Comparison of ENCODE assay signal across 8 cellular contexts in the genomic region with DNA sequence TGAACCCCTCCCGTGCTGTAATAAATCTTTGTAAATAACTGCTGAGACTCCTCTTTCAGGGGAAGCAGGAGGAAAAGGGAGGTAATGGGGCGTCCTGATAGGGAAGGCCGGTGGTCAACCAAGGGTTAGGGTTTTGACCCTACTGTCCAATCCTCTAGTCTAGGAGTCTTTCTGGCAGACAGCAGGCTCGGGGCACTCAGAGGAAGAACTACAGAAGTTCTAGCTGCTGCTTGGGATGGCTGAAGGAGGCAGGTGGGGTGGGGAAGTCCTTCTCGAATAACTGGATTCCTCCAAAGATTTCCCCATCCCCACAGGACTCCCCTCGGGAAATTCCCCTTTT. TPM values are rescaled to one million over a fixed set of nuclear protein-coding genes. Genes with fewer than 3 reads are reported as not detected.
DNase-seq lines count a peak whose midpoint lies in the region; ATAC-seq and TF ChIP-seq lines count a peak whose summit lies in the region.

No MANE protein-coding gene starts in this region.

- TF ChIP-seq CTCF in Calu3 (IDR thresholded peaks at IDR 0.05; ENCODE audit: unreplicated experiment), result no peak
- TF ChIP-seq CTCF in kidney epithelial cell (IDR thresholded peaks at IDR 0.05; ENCODE audit: insufficient read depth, low read length, poor library complexity, severe bottlenecking), result no peak
- no peak for TF ChIP-seq CTCF in thyroid gland (IDR thresholded peaks at IDR 0.05)

- H3K27me3 Mint-ChIP-seq in Calu3 (ENCODE audit: unreplicated experiment), result peaks cover 10% of the 10 kb centered on the region
- H3K27me3 Mint-ChIP-seq in activated T-helper 2 cell treated with anti-CD3 and anti-CD28 coated beads, Interferon-gamma antibody, Interleukin-2, Interleukin-4, amounts not matched to agents 10 μg/mL and 5 μg/mL and 100 μg/mL, durations not matched to agents 14 hours and 24 hours and 36 hours (ENCODE audit: low read depth), result peaks cover 4% of the 10 kb centered on the region

- H3K4me3 Mint-ChIP-seq in Calu3 (ENCODE audit: low read depth, unreplicated experiment), result peak overlapping the region; percentile 71
- H3K4me3 Mint-ChIP-seq in activated T-helper 2 cell treated with anti-CD3 and anti-CD28 coated beads, Interferon-gamma antibody, Interleukin-2, Interleukin-4, amounts not matched to agents 10 μg/mL and 5 μg/mL and 100 μg/mL, durations not matched to agents 14 hours and 24 hours and 36 hours (ENCODE audit: low read depth), result peak overlapping the region; percentile 92

- no peaks in the 10 kb centered on the region for H3K9me3 Mint-ChIP-seq in Calu3 (ENCODE audit: low read depth, unreplicated experiment)
- no peaks in the 10 kb centered on the region for H3K9me3 Mint-ChIP-seq in activated T-helper 2 cell treated with anti-CD3 and anti-CD28 coated beads, Interferon-gamma antibody, Interleukin-2, Interleukin-4, amounts not matched to agents 10 μg/mL and 5 μg/mL and 100 μg/mL, durations not matched to agents 14 hours and 24 hours and 36 hours

- peak overlapping the region; percentile 28 for H3K27ac Mint-ChIP-seq in Calu3 (ENCODE audit: unreplicated experiment)
- H3K27ac Mint-ChIP-seq in activated T-helper 2 cell treated with anti-CD3 and anti-CD28 coated beads, Interferon-gamma antibody, Interleukin-2, Interleukin-4, amounts not matched to agents 10 μg/mL and 5 μg/mL and 100 μg/mL, durations not matched to agents 14 hours and 24 hours and 36 hours, result peak overlapping the region; percentile 31

- 30 to 32% methylated on average over 6 of the region's 6 CpGs for WGBS in thyroid gland, 2 donors

- no peak for DNase-seq in Calu3
- DNase-seq in activated T-helper 2 cell treated with anti-CD3 and anti-CD28 coated beads, Interferon-gamma antibody, Interleukin-2, Interleukin-4, amounts not matched to agents 10 μg/mL and 5 μg/mL and 100 μg/mL, durations not matched to agents 14 hours and 24 hours and 36 hours (ENCODE audit: low spot score), result no peak
- DNase-seq in kidney epithelial cell (ENCODE audit: low read depth), result no peak
- no peak for DNase-seq in thyroid gland
- no peak for DNase-seq in DMS53 treated with DMSO at 0.1 percent for 48 hours (lab: John Stamatoyannopoulos, UW; ENCODE audit: unreplicated experiment)
- DNase-seq in HT-29 (ENCODE audit: low spot score), result no peak

- ATAC-seq in HG02642 (IDR thresholded peaks at IDR 0.05; ENCODE audit: poor library complexity, unreplicated experiment), result peak; percentile 19
- no peak for ATAC-seq in GM19351 (IDR thresholded peaks at IDR 0.05; ENCODE audit: unreplicated experiment)

- H3K4me1 Mint-ChIP-seq in Calu3 (ENCODE audit: low read depth, unreplicated experiment), result peaks cover 61% of the 10 kb centered on the region
- H3K4me1 Mint-ChIP-seq in activated T-helper 2 cell treated with anti-CD3 and anti-CD28 coated beads, Interferon-gamma antibody, Interleukin-2, Interleukin-4, amounts not matched to agents 10 μg/mL and 5 μg/mL and 100 μg/mL, durations not matched to agents 14 hours and 24 hours and 36 hours (ENCODE audit: low read depth), result peaks cover 24% of the 10 kb centered on the region

- intact Hi-C loops in Calu3 (cut with micrococcal nuclease; ENCODE audit: unreplicated experiment) (loop anchor here (2.0 to 10.0 kb wide), 6 partner anchors 26 to 858 kb away; partner anchors contain the start of genes CDC6 and ERBB2), thyroid gland (cut with DNase I) (no loop called here)
- intact Hi-C loops in activated T-helper 2 cell treated with anti-CD3 and anti-CD28 coated beads, Interferon-gamma antibody, Interleukin-2, Interleukin-4, amounts not matched to agents 10 μg/mL and 5 μg/mL and 100 μg/mL, durations not matched to agents 14 hours and 24 hours and 36 hours (cut with micrococcal nuclease), result loop anchor here (2.0 to 5.0 kb wide), 2 partner anchors 116 to 344 kb away; partner anchors contain the start of gene PSMD3

- TSS peak; percentile 78 for BruUV-seq in Calu3 (replicated peaks; lab: Mats Ljungman, UMichigan)

- no peak for TF ChIP-seq POLR2A in thyroid gland (IDR thresholded peaks at IDR 0.05)

- peaks cover 34% of the 10 kb centered on the region for H3K36me3 Mint-ChIP-seq in Calu3 (ENCODE audit: insufficient read depth, unreplicated experiment)
- H3K36me3 Mint-ChIP-seq in activated T-helper 2 cell treated with anti-CD3 and anti-CD28 coated beads, Interferon-gamma antibody, Interleukin-2, Interleukin-4, amounts not matched to agents 10 μg/mL and 5 μg/mL and 100 μg/mL, durations not matched to agents 14 hours and 24 hours and 36 hours (ENCODE audit: low read depth), result peaks cover 2% of the 10 kb centered on the region

- H3K4me3 ChIP-seq in kidney epithelial cell (ENCODE audit: low read depth, low read length) (peak overlapping the region; percentile 80), thyroid gland (replicated peaks in 1 of 3) (peak overlapping the region in 2 of 3 donors; percentile 90 to 94)

- H3K27me3 ChIP-seq in kidney epithelial cell (ENCODE audit: control insufficient read depth, insufficient read depth, low read length) (peaks cover 9% of the 10 kb centered on the region), thyroid gland (no peaks in the 10 kb centered on the region)

- H3K9me3 ChIP-seq in thyroid gland, result no peaks in the 10 kb centered on the region

- CTCF ChIA-PET in Calu3 (lab: Charles Lee), result interaction anchor here (0.5 to 161.2 kb wide), 15 partner anchors 16 to 1599 kb away, joined by 3 to 42089 read pairs (median 46); partner anchors contain the start of genes ERBB2, GRB7, GSDMA and GSDMB

- H3K36me3 ChIP-seq in kidney epithelial cell (ENCODE audit: control insufficient read depth, insufficient read depth, low read length) (no peaks in the 10 kb centered on the region), thyroid gland (no peaks in the 10 kb centered on the region)

- H3K4me1 ChIP-seq in thyroid gland, result peaks cover 16 to 44% of the 10 kb centered on the region in 2 donors

- peak overlapping the region; percentile 85 to 90 (median 86) for H3K27ac ChIP-seq in thyroid gland

RNA-seq across cellular contexts. Expression of gene STARD3, which starts 0.4 kb away (rescaled TPM):
- 2,579 and 2,697 TPM in 2 replicates for total RNA-seq in Calu3 (2022)
- total RNA-seq in activated T-helper 2 cell treated with anti-CD3 and anti-CD28 coated beads, Interferon-gamma antibody, Interleukin-2, Interleukin-4, amounts not matched to agents 10 μg/mL and 5 μg/mL and 100 μg/mL, durations not matched to agents 14 hours and 24 hours and 36 hours, result 51.5 and 54.4 TPM in 2 replicates
- total RNA-seq in kidney epithelial cell, result 52.6 and 82.4 TPM in 2 replicates
- total RNA-seq in thyroid gland, result 10 to 100 TPM; 44.5 to 73.6 (median 53.0) TPM
- total RNA-seq in HT-29 (2014; rRNA removed; shearing (Covaris generic)), result 50.8 and 54.2 TPM in 2 replicates

RNA-seq across cellular contexts. Expression of gene PPP1R1B, which starts 9.8 kb away (rescaled TPM):
- total RNA-seq in Calu3 (2022) (8.3 and 11.1 TPM in 2 replicates), kidney epithelial cell (not detected in 2 replicates), thyroid gland (1 to 10 TPM in 1 of 4 donors, not detected in 3; 1.2 TPM)
- total RNA-seq in activated T-helper 2 cell treated with anti-CD3 and anti-CD28 coated beads, Interferon-gamma antibody, Interleukin-2, Interleukin-4, amounts not matched to agents 10 μg/mL and 5 μg/mL and 100 μg/mL, durations not matched to agents 14 hours and 24 hours and 36 hours, result not detected in 2 replicates
- 14.8 and 16.0 TPM in 2 replicates for total RNA-seq in HT-29 (2014; rRNA removed; shearing (Covaris generic))

RNA-seq across cellular contexts. Expression of gene TCAP, which starts 28.6 kb away (rescaled TPM):
- 51.5 and 61.1 TPM in 2 replicates for total RNA-seq in Calu3 (2022)
- total RNA-seq in activated T-helper 2 cell treated with anti-CD3 and anti-CD28 coated beads, Interferon-gamma antibody, Interleukin-2, Interleukin-4, amounts not matched to agents 10 μg/mL and 5 μg/mL and 100 μg/mL, durations not matched to agents 14 hours and 24 hours and 36 hours, result 0.76 and 0.87 TPM in 2 replicates
- total RNA-seq in kidney epithelial cell, result 0.55 and 0.84 TPM in 2 replicates
- 1 to 10 TPM in 3 of 4 donors, under 1 TPM in 1; 0.63 to 2.1 (median 1.5) TPM for total RNA-seq in thyroid gland
- 1.9 and 2.2 TPM in 2 replicates for total RNA-seq in HT-29 (2014; rRNA removed; shearing (Covaris generic))

RNA-seq across cellular contexts. Expression of gene NEUROD2, which starts 28.8 kb away (rescaled TPM):
- total RNA-seq in Calu3 (2022) (not detected in 2 replicates), kidney epithelial cell (not detected in 2 replicates), thyroid gland (not detected)
- not detected in 2 replicates for total RNA-seq in activated T-helper 2 cell treated with anti-CD3 and anti-CD28 coated beads, Interferon-gamma antibody, Interleukin-2, Interleukin-4, amounts not matched to agents 10 μg/mL and 5 μg/mL and 100 μg/mL, durations not matched to agents 14 hours and 24 hours and 36 hours
- total RNA-seq in HT-29 (2014; rRNA removed; shearing (Covaris generic)), result 0.13 TPM in 1 of 2 replicates, not detected in the other

RNA-seq across cellular contexts. Expression of gene PNMT, which starts 31.7 kb away (rescaled TPM):
- total RNA-seq in Calu3 (2022) (1.3 and 3.2 TPM in 2 replicates), kidney epithelial cell (2.7 TPM in 1 of 2 replicates, not detected in the other), thyroid gland (1 to 10 TPM in 3 of 4 donors, not detected in 1; 1.1 to 3.3 (median 1.2) TPM)
- total RNA-seq in activated T-helper 2 cell treated with anti-CD3 and anti-CD28 coated beads, Interferon-gamma antibody, Interleukin-2, Interleukin-4, amounts not matched to agents 10 μg/mL and 5 μg/mL and 100 μg/mL, durations not matched to agents 14 hours and 24 hours and 36 hours, result not detected in 2 replicates
- 0.25 and 0.65 TPM in 2 replicates for total RNA-seq in HT-29 (2014; rRNA removed; shearing (Covaris generic))

Comparison
In these comparisons a context has a peak if more than half of its experiments do, and no peak if none do; other contexts are left out.
1. RNA of gene STARD3, which starts 0.4 kb away (total RNA-seq): 2,579 to 2,697 TPM in Calu3; 44.5 to 73.6 TPM in thyroid gland, 51.5 to 54.4 TPM in activated T-helper 2 cell treated with anti-CD3 and anti-CD28 coated beads, Interferon-gamma antibody, Interleukin-2, Interleukin-4, amounts not matched to agents 10 μg/mL and 5 μg/mL and 100 μg/mL, durations not matched to agents 14 hours and 24 hours and 36 hours, 52.6 to 82.4 TPM in kidney epithelial cell and 50.8 to 54.2 TPM in HT-29; every median in the first group is over 10 times any median in the second.
2. RNA of gene TCAP, which starts 28.6 kb away (total RNA-seq): 51.5 to 61.1 TPM in Calu3; 1.9 to 2.2 TPM in HT-29, 0.63 to 2.1 TPM in thyroid gland, 0.76 to 0.87 TPM in activated T-helper 2 cell treated with anti-CD3 and anti-CD28 coated beads, Interferon-gamma antibody, Interleukin-2, Interleukin-4, amounts not matched to agents 10 μg/mL and 5 μg/mL and 100 μg/mL, durations not matched to agents 14 hours and 24 hours and 36 hours and 0.55 to 0.84 TPM in kidney epithelial cell; every median in the first group is over 10 times any median in the second.